Comparison of ENCODE assay signal across 25 cellular contexts in the genomic region with DNA sequence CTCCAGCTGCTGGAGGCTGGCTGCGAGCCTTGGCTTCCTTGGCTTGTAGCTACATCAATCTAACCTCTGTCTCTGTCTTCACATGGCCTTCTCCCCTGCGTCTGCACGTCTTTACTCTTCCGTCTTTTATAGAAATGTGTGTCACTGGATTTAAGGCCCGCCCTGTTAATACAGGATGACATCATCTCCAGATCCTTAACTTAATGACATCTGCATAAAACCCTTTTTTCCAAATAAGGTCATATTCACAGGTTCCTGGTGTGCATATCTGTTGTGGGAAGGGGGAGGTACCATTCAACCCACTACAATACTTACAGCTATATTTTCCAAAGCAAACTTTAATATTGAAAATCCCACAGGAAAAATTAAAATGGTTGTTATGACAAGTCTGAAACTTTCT.
"Had no signal": no experiment of that assay in that cellular context is flagged by ENCODE, and none has a peak within 500 bp of the region (broad histone marks: within the 10 kb centered on the region; RNA-seq: fewer than 3 reads in every experiment).

No MANE protein-coding gene starts in this region.

- H3K4me1 Mint-ChIP-seq: T-cell had no signal

- H3K4me3 ChIP-seq: MG63 had no signal

- H3K4me2 ChIP-seq: SK-N-SH had no signal

- H3K9me3 ChIP-seq: MG63, SK-N-SH had no signal

- H3K36me3 ChIP-seq: MG63 had no signal

- H3K4me3 Mint-ChIP-seq: T-cell had no signal

- H3K9me2 ChIP-seq: SK-N-SH had no signal

- H3K27ac ChIP-seq: HL-60, RWPE1 had no signal

- DNase-seq: Karpas-422, KG1, MG63, NCI-H1092, NCI-H1105 treated with DMSO at 0.1 percent for 48 hours, NCI-H1436, NCI-H187, NCI-H2029, NCI-H2081 treated with DMSO at 0.1 percent for 48 hours, NCI-H2171, NCI-H226, NCI-H446, NCI-H510A, NCI-H524 treated with DMSO at 0.1 percent for 48 hours, NCI-H69, NCI-H774, PC-3, SHP77, SK-N-SH, SW 1271, T-cell had no signal

- H3K9ac ChIP-seq: SK-N-SH had no signal

- ATAC-seq: Panc1, PC-3, T-cell had no signal

- FAIRE-seq: HTR-8/SVneo had no signal

- H3K27ac Mint-ChIP-seq: T-cell had no signal

- H3K36me3 Mint-ChIP-seq: T-cell had no signal
